In the genomic region with DNA sequence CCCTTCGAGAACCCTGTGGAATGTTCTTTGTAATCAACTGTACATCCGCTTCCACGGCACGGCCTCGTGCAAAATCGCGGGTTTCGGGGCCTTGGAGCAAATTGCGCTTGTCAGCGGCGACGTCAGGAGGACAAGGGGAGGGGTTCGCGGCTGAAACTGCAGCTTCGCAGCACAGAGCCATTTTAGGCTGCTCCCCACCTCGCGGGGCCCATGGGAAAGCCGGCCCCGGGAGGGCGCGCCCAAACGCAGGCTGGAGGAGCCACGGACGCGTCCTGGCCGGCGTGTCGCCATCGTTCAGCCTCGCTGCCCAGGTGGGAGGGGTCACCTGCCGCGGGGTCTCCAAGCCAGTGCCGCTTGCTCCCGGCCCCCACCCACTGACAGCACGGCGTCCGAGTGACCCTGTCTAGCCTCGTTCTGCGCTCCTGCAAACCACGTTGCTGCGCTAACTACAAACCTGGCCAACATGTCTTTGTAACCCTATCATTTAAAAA, we compare ENCODE assay signal across 8 cellular contexts. TPM values are rescaled to one million over a fixed set of nuclear protein-coding genes. Genes with fewer than 3 reads are reported as not detected.
A peak's percentile ranks its signal among the peaks of the same experiment; 100 is the strongest.
DNase-seq lines count a peak whose midpoint lies in the region; ATAC-seq and TF ChIP-seq lines count a peak whose summit lies in the region.

No MANE protein-coding gene starts in this region.

- peak overlapping the region; percentile 50 to 70 (median 54) for H3K27ac ChIP-seq in right lobe of liver
- no peak overlapping the region for H3K27ac ChIP-seq in PC-9

- no peaks in the 10 kb centered on the region for H3K9me3 Mint-ChIP-seq in chondrocyte (ENCODE audit: low read depth)

- 5% methylated on average over 15 of the region's 41 CpGs for WGBS in right lobe of liver (ENCODE audit: insufficient coverage, low coverage, low lambda C conversion rate, missing lambda C conversion rate)

- H3K36me3 ChIP-seq in right lobe of liver (no peaks in the 10 kb centered on the region), PC-9 (ENCODE audit: low read depth) (no peaks in the 10 kb centered on the region)

- peaks cover 30% of the 10 kb centered on the region for H3K4me1 Mint-ChIP-seq in chondrocyte (ENCODE audit: low read depth)

- CTCF ChIA-PET in PC-9 (lab: Charles Lee) = no interaction called here

- ATAC-seq in GM21576 (IDR thresholded peaks at IDR 0.05; ENCODE audit: unreplicated experiment) = peak; percentile 5
- ATAC-seq in right lobe of liver = peak; percentile 4 to 21 (median 6)
- ATAC-seq in GM18520 (IDR thresholded peaks at IDR 0.05; ENCODE audit: unreplicated experiment) = no peak
- no peak for ATAC-seq in HG03097 (IDR thresholded peaks at IDR 0.05; ENCODE audit: low FRiP score, unreplicated experiment)

- no peaks in the 10 kb centered on the region for H3K79me2 ChIP-seq in PC-9 (ENCODE audit: low read depth)

- peak in 3 of 5 experiments; percentile 10 to 64 (median 16) for DNase-seq in T-helper 2 cell
- no peak for DNase-seq in chondrocyte (ENCODE audit: low spot score)
- peak; percentile 54 to 65 (median 63) for DNase-seq in right lobe of liver
- peak; percentile 6 for DNase-seq in stimulated activated CD8-positive, alpha-beta memory T cell treated with anti-CD3 and anti-CD28 coated beads, Interleukin-15, amount 100 ng/mL, for 24 hours (ENCODE audit: low read depth)
- no peak for DNase-seq in PC-9

- peak overlapping the region; percentile 87 for H3K4me3 Mint-ChIP-seq in chondrocyte (ENCODE audit: unreplicated experiment)

- BruUV-seq in PC-9 (replicated peaks; lab: Mats Ljungman, UMichigan) = no TSS peak

- H3K9me3 ChIP-seq in right lobe of liver = no peaks in the 10 kb centered on the region
- no peaks in the 10 kb centered on the region for H3K9me3 ChIP-seq in PC-9 (ENCODE audit: insufficient read depth, low read depth)

- TF ChIP-seq POLR2A in right lobe of liver (IDR thresholded peaks at IDR 0.05) = no peak

- intact Hi-C loops in right lobe of liver (cut with DNase I) (no loop called here), PC-9 (cut with micrococcal nuclease; ENCODE audit: unreplicated experiment) (no loop called here)

- H3K4me3 ChIP-seq in right lobe of liver (peak overlapping the region; percentile 52 to 67 (median 66)), PC-9 (no peak overlapping the region)

- peaks cover 16% of the 10 kb centered on the region for H3K27me3 Mint-ChIP-seq in chondrocyte (ENCODE audit: low read depth)

- no peak overlapping the region for H3K4me2 ChIP-seq in PC-9

- H3K4me1 ChIP-seq in right lobe of liver = peaks cover 0 to 40% (median 7%) of the 10 kb centered on the region in 4 donors
- H3K4me1 ChIP-seq in PC-9 (replicated peaks; ENCODE audit: insufficient read depth) = no peaks in the 10 kb centered on the region

- no peak overlapping the region for H3K27ac Mint-ChIP-seq in chondrocyte (ENCODE audit: unreplicated experiment)

- no peaks in the 10 kb centered on the region for H3K9me2 ChIP-seq in PC-9 (ENCODE audit: insufficient read depth)

- H2AFZ ChIP-seq in PC-9 = no peak overlapping the region

- POLR2A ChIA-PET in PC-9 (lab: Charles Lee; ENCODE audit: unreplicated experiment) = no interaction called here

- TF ChIP-seq CTCF in chondrocyte (IDR thresholded peaks at IDR 0.05) (no peak), right lobe of liver (IDR thresholded peaks at IDR 0.05) (no peak), PC-9 (conservative IDR thresholded peaks at IDR 0.05) (no peak)

- H3K27me3 ChIP-seq in right lobe of liver (peaks cover 0 to 25% of the 10 kb centered on the region in 2 donors), PC-9 (ENCODE audit: insufficient read depth, low read depth) (no peaks in the 10 kb centered on the region)

- H3F3A ChIP-seq in PC-9 (ENCODE audit: insufficient read depth, low read depth) = no peaks in the 10 kb centered on the region

- H4K20me1 ChIP-seq in PC-9 (ENCODE audit: insufficient read depth) = no peaks in the 10 kb centered on the region

- no peaks in the 10 kb centered on the region for H3K36me3 Mint-ChIP-seq in chondrocyte (ENCODE audit: low read depth)

RNA-seq across cellular contexts. Expression of a gene that starts 2.8 kb away (rescaled TPM):
- total RNA-seq in chondrocyte (1.8 to 2.0 TPM (median 1.9 TPM) in 3 replicates), right lobe of liver (1 to 10 TPM; 1.4 to 3.4 (median 1.8) TPM), PC-9 (2021) (0.07 TPM in 1 of 2 replicates, not detected in the other)

Comparison
In these comparisons a context has a peak if more than half of its experiments do, and no peak if none do; other contexts are left out.
1. ATAC-seq: peak in GM21576 (single experiment) and right lobe of liver (4 of 4); none in GM18520 (single experiment) and HG03097 (single experiment).
2. DNase-seq: peak in T-helper 2 cell (3 of 5), right lobe of liver (3 of 3) and stimulated activated CD8-positive, alpha-beta memory T cell treated with anti-CD3 and anti-CD28 coated beads, Interleukin-15, amount 100 ng/mL, for 24 hours (single experiment); none in chondrocyte (single experiment) and PC-9 (0 of 2).